Comparison of ENCODE assay signal across 9 cellular contexts in genomic region chr17:7833011-7833794, GRCh38. TPM values are rescaled to one million over a fixed set of nuclear protein-coding genes. Genes with fewer than 3 reads are reported as not detected.
A peak's percentile ranks its signal among the peaks of the same experiment; 100 is the strongest.
DNase-seq lines count a peak whose midpoint lies in the region; ATAC-seq, FAIRE-seq and TF ChIP-seq lines count a peak whose summit lies in the region.
"Had no signal": no experiment of that assay in that cellular context is flagged by ENCODE, and none has a peak within 500 bp of the region (broad histone marks: within the 10 kb centered on the region; RNA-seq: fewer than 3 reads in every experiment).

No MANE protein-coding gene starts in this region.

- H2AFZ ChIP-seq in DND-41 (ENCODE audit: low read depth, low read length): peak overlapping the region; percentile 73
- H2AFZ ChIP-seq in parathyroid adenoma: peak overlapping the region; percentile 86

- DNase-seq in DND-41 (no peak), SJCRH30 (no peak), NCI-H1930 (lab: John Stamatoyannopoulos, UW) (no peak), GM12891 (ENCODE audit: insufficient read length, low spot score) (no peak)
- DNase-seq in stimulated activated CD4-positive, alpha-beta T cell treated with anti-CD3 and anti-CD28 coated beads, Interleukin-2, amount 100 ng/mL, for 24 hours: no peak
- DNase-seq: NCI-H187 treated with DMSO at 0.1 percent for 48 hours had no signal

- H3K9me3 ChIP-seq in DND-41 (ENCODE audit: insufficient read depth, low read length, severe bottlenecking): no peaks in the 10 kb centered on the region
- no peaks in the 10 kb centered on the region for H3K9me3 ChIP-seq in SJCRH30 (replicated peaks)
- no peaks in the 10 kb centered on the region for H3K9me3 ChIP-seq in esophagus (ENCODE audit: control insufficient read depth in 2 of 2, insufficient read depth in 1 of 2, low read depth in 1 of 2, low read length in 1 of 2)
- no peaks in the 10 kb centered on the region for H3K9me3 ChIP-seq in parathyroid adenoma (ENCODE audit: control insufficient read depth, low read length)

- H3K36me3 ChIP-seq in DND-41 (ENCODE audit: insufficient read depth, low read length): no peaks in the 10 kb centered on the region
- H3K36me3 ChIP-seq in SJCRH30: no peaks in the 10 kb centered on the region
- no peaks in the 10 kb centered on the region for H3K36me3 ChIP-seq in esophagus (ENCODE audit: control insufficient read depth in 2 of 2, insufficient read depth in 2 of 2, low read length in 1 of 2)
- no peaks in the 10 kb centered on the region for H3K36me3 ChIP-seq in parathyroid adenoma (ENCODE audit: control insufficient read depth, insufficient read depth, low read length)

- H3K4me3 ChIP-seq in DND-41 (ENCODE audit: low read depth in 1 of 2, low read length in 2 of 2) (peak overlapping the region; percentile 21 to 66; a peak in 3 of 4 replicates), SJCRH30 (peak overlapping the region; percentile 72), esophagus (ENCODE audit: low read depth in 1 of 2, low read length in 2 of 2) (peak overlapping the region in 1 of 2 donors; percentile 59), parathyroid adenoma (ENCODE audit: low read depth, low read length) (peak overlapping the region; percentile 96)

- H4K20me1 ChIP-seq in DND-41 (ENCODE audit: insufficient read depth, low read length): 0 out of 2 replicates have a peak, but pooled peaks cover 2% of the 10 kb centered on the region

- 39 to 42% methylated on average over 18 to 19 of the region's 19 CpGs for WGBS in esophagus, 2 donors

- no peak for TF ChIP-seq POLR2A in GM12891 (IDR thresholded peaks at IDR 0.05; ENCODE audit: low read depth, low read length)

- H3K27me3 ChIP-seq in DND-41 (ENCODE audit: insufficient read depth, low read length, poor library complexity) (peaks cover 27% of the 10 kb centered on the region), SJCRH30 (no peaks in the 10 kb centered on the region), esophagus (ENCODE audit: control insufficient read depth in 1 of 2, insufficient read depth in 2 of 2, low read length in 2 of 2) (no peaks in the 10 kb centered on the region), parathyroid adenoma (ENCODE audit: control insufficient read depth, insufficient read depth, low read length) (no peaks in the 10 kb centered on the region)

- H3K9ac ChIP-seq in DND-41 (ENCODE audit: low read depth, low read length) (peak overlapping the region; percentile 44), parathyroid adenoma (peak overlapping the region; percentile 90)

- FAIRE-seq in GM12891 (lab: Jason Lieb, UNC): no peak

- ATAC-seq in DND-41 (ENCODE audit: insufficient read depth, low read depth) (no peak), GM18858 (IDR thresholded peaks at IDR 0.05; ENCODE audit: unreplicated experiment) (no peak)

- TF ChIP-seq CTCF in DND-41 (IDR thresholded peaks at IDR 0.05; ENCODE audit: borderline replicate concordance, extremely low read depth, low read length, poor library complexity, severe bottlenecking) (no peak), parathyroid adenoma (IDR thresholded peaks at IDR 0.05) (no peak)

- H3K27ac ChIP-seq in DND-41 (ENCODE audit: low read length) (no peak overlapping the region), SJCRH30 (no peak overlapping the region), esophagus (ENCODE audit: low read depth in 2 of 2, low read length in 1 of 2) (peak overlapping the region; percentile 41 to 95), parathyroid adenoma (peak overlapping the region; percentile 99)

- H3K4me2 ChIP-seq in DND-41 (ENCODE audit: insufficient read depth, low read length) (peak overlapping the region; percentile 90), parathyroid adenoma (ENCODE audit: low read length) (peak overlapping the region; percentile 98)

- H3K79me2 ChIP-seq in DND-41 (ENCODE audit: insufficient read depth, low read length) (no peaks in the 10 kb centered on the region), parathyroid adenoma (peaks cover 7% of the 10 kb centered on the region)

- H3K4me1 ChIP-seq in DND-41 (ENCODE audit: insufficient read depth, low read length) (peaks cover 51% of the 10 kb centered on the region), SJCRH30 (peaks cover 9% of the 10 kb centered on the region; the same call in 1 of the 2 replicates), esophagus (ENCODE audit: control insufficient read depth in 2 of 2, insufficient read depth in 2 of 2, low read length in 1 of 2) (peaks cover 0 to 10% of the 10 kb centered on the region in 2 donors), parathyroid adenoma (peaks cover 14% of the 10 kb centered on the region)

TF ChIP-seq in GM12891, 5 proteins besides CTCF, POLR2A, EP300 and RAD21:
- TF ChIP-seq SPI1 (IDR thresholded peaks at IDR 0.05; ENCODE audit: low read depth, low read length): no peak
- TF ChIP-seq TAF1 (IDR thresholded peaks at IDR 0.05; ENCODE audit: low read depth, low read length): no peak
- no peak for TF ChIP-seq POLR2AphosphoS5 (IDR thresholded peaks at IDR 0.05; ENCODE audit: low read depth, low read length)
- no peak for TF ChIP-seq POU2F2 (IDR thresholded peaks at IDR 0.05; ENCODE audit: low read depth, low read length)
- TF ChIP-seq PAX5 (IDR thresholded peaks at IDR 0.05; ENCODE audit: insufficient read depth, low read length, severe bottlenecking): no peak

RNA-seq across cellular contexts. Expression of gene KDM6B, which starts 0.8 kb away (rescaled TPM):
- total RNA-seq in SJCRH30 (2014; rRNA removed; shearing (Covaris generic)): 6.4 and 9.0 TPM in 2 replicates
- polyA plus RNA-seq in esophagus: 1 to 10 TPM; 5.2 to 9.0 TPM
- 13.5 TPM for polyA plus RNA-seq in GM12891 (2012; ENCODE audit: low read depth, missing spikeins)

RNA-seq across cellular contexts. Expression of gene TMEM88, which starts 21.7 kb away (rescaled TPM):
- total RNA-seq in SJCRH30 (2014; rRNA removed; shearing (Covaris generic)): 0.36 and 0.63 TPM in 2 replicates
- polyA plus RNA-seq in esophagus: 1 to 10 TPM; 8.7 to 9.7 TPM
- 1.1 TPM for polyA plus RNA-seq in GM12891 (2012; ENCODE audit: low read depth, missing spikeins)

RNA-seq across cellular contexts. Expression of gene NAA38, which starts 24.2 kb away (rescaled TPM):
- total RNA-seq in SJCRH30 (2014; rRNA removed; shearing (Covaris generic)): 30.4 and 45.3 TPM in 2 replicates
- 100 to 1,000 TPM; 108 to 122 TPM for polyA plus RNA-seq in esophagus
- polyA plus RNA-seq in GM12891 (2012; ENCODE audit: low read depth, missing spikeins): 137 TPM

RNA-seq across cellular contexts. Expression of gene CYB5D1, which starts 24.6 kb away (rescaled TPM):
- 3.5 and 5.3 TPM in 2 replicates for total RNA-seq in SJCRH30 (2014; rRNA removed; shearing (Covaris generic))
- 1 to 10 TPM; 4.7 to 6.3 TPM for polyA plus RNA-seq in esophagus
- polyA plus RNA-seq in GM12891 (2012; ENCODE audit: low read depth, missing spikeins): 3.7 TPM

RNA-seq across cellular contexts. Expression of gene CHD3, which starts 55.4 kb away (rescaled TPM):
- 101 and 109 TPM in 2 replicates for total RNA-seq in SJCRH30 (2014; rRNA removed; shearing (Covaris generic))
- polyA plus RNA-seq in esophagus: 10 to 100 TPM; 37.2 to 78.7 TPM
- 76.4 TPM for polyA plus RNA-seq in GM12891 (2012; ENCODE audit: low read depth, missing spikeins)

Comparison
In these comparisons a context has a peak if more than half of its experiments do, and no peak if none do; other contexts are left out.
1. H3K27ac ChIP-seq: peak in esophagus (2 of 2) and parathyroid adenoma (single experiment); none in DND-41 (single experiment) and SJCRH30 (single experiment).